25 cellular contexts compared by ENCODE assay signal in genomic region chr7:217781-218180, GRCh38. TPM values are rescaled to one million over a fixed set of nuclear protein-coding genes. Genes with fewer than 3 reads are reported as not detected.
"Had no signal": no experiment of that assay in that cellular context is flagged by ENCODE, and none has a peak within 500 bp of the region (broad histone marks: within the 10 kb centered on the region; RNA-seq: fewer than 3 reads in every experiment).

No MANE protein-coding gene starts in this region.

- H3K4me3 ChIP-seq: ascending aorta had no signal

- DNase-seq: activated B cell treated with CpG ODN at 0.5 μM for 24 hours; activated CD4-positive, alpha-beta T cell treated with anti-CD3 and anti-CD28 coated beads for 1 hour; activated CD4-positive, alpha-beta T cell treated with anti-CD3 and anti-CD28 coated beads, Interleukin-2, amount 10 ng/mL, durations not matched to agents 24 days and 14 days; activated CD4-positive, alpha-beta T cell treated with anti-CD3 and anti-CD28 coated beads, Interleukin-2, amount 50 U/mL, for 48 hours; activated CD8-positive, alpha-beta memory T cell treated with anti-CD3 and anti-CD28 coated beads, Interleukin-2, amount 10 ng/mL, durations not matched to agents 7 days and 5 days; activated effector memory CD4-positive, alpha-beta T cell treated with Interleukin-2 at 50 U/mL for 16 hours; activated naive CD4-positive, alpha-beta T cell; activated T-cell treated with anti-CD3 and anti-CD28 coated beads, Interleukin-2, amount 50 U/mL, for 24 hours; amniotic stem cell; brain microvascular endothelial cell; Kasumi-1; KBM-7; NCI-H146; NCI-H187 treated with DMSO at 0.1 percent for 48 hours; NCI-H2081 treated with DMSO at 0.1 percent for 48 hours; NCI-H446; NCI-H524; PC-3; SHP77 treated with DMSO at 0.1 percent for 48 hours; T-helper 17 cell; T-helper 9 cell had no signal

- H3K36me3 Mint-ChIP-seq: activated CD8-positive, alpha-beta memory T cell treated with anti-CD3 and anti-CD28 coated beads, Interleukin-2, amount 10 ng/mL, durations not matched to agents 7 days and 5 days; activated naive CD4-positive, alpha-beta T cell treated with anti-CD3 and anti-CD28 coated beads, Interleukin-2, amount 50 U/mL, for 24 hours had no signal

- H3K27ac ChIP-seq: ascending aorta, brain microvascular endothelial cell had no signal

- H3K27me3 ChIP-seq: ascending aorta, brain microvascular endothelial cell had no signal

- H3K27me3 Mint-ChIP-seq: activated B cell treated with CpG ODN at 0.5 μM for 24 hours; activated CD4-positive, alpha-beta T cell treated with anti-CD3 and anti-CD28 coated beads, Interleukin-2, amount 10 ng/mL, durations not matched to agents 24 days and 14 days; activated CD8-positive, alpha-beta memory T cell treated with anti-CD3 and anti-CD28 coated beads, Interleukin-2, amount 10 ng/mL, durations not matched to agents 7 days and 5 days; activated naive CD4-positive, alpha-beta T cell treated with anti-CD3 and anti-CD28 coated beads, Interleukin-2, amount 50 U/mL, for 24 hours; activated T-cell treated with anti-CD3 and anti-CD28 coated beads, Interleukin-2, amount 50 U/mL, for 24 hours had no signal

- H3K4me3 Mint-ChIP-seq: activated B cell treated with CpG ODN at 0.5 μM for 24 hours; activated CD4-positive, alpha-beta T cell treated with anti-CD3 and anti-CD28 coated beads, Interleukin-2, amount 10 ng/mL, durations not matched to agents 24 days and 14 days; activated CD8-positive, alpha-beta memory T cell treated with anti-CD3 and anti-CD28 coated beads, Interleukin-2, amount 10 ng/mL, durations not matched to agents 7 days and 5 days; activated naive CD4-positive, alpha-beta T cell treated with anti-CD3 and anti-CD28 coated beads, Interleukin-2, amount 50 U/mL, for 24 hours; activated T-cell treated with anti-CD3 and anti-CD28 coated beads, Interleukin-2, amount 50 U/mL, for 24 hours; activated T-helper 1 cell treated with anti-CD3 and anti-CD28 coated beads, Interleukin-12 subunit alpha, Interleukin-12 subunit beta, Interleukin-2, Interleukin-4 antibody, amounts not matched to agents 30 ng/mL and 10 ng/mL and 1 ng/mL, durations not matched to agents 14 hours and 24 hours and 36 hours; T-helper 17 cell had no signal

- ATAC-seq: activated CD8-positive, alpha-beta memory T cell treated with anti-CD3 and anti-CD28 coated beads, Interleukin-2, amount 10 ng/mL, durations not matched to agents 7 days and 5 days; PC-3; T-helper 17 cell had no signal

- H3K9me3 ChIP-seq: ascending aorta had no signal

- H3K27ac Mint-ChIP-seq: activated B cell treated with CpG ODN at 0.5 μM for 24 hours; activated CD4-positive, alpha-beta T cell treated with anti-CD3 and anti-CD28 coated beads, Interleukin-2, amount 10 ng/mL, durations not matched to agents 24 days and 14 days; activated CD8-positive, alpha-beta memory T cell treated with anti-CD3 and anti-CD28 coated beads, Interleukin-2, amount 10 ng/mL, durations not matched to agents 7 days and 5 days; activated naive CD4-positive, alpha-beta T cell treated with anti-CD3 and anti-CD28 coated beads, Interleukin-2, amount 50 U/mL, for 24 hours; activated T-cell treated with anti-CD3 and anti-CD28 coated beads, Interleukin-2, amount 50 U/mL, for 24 hours; activated T-helper 1 cell treated with anti-CD3 and anti-CD28 coated beads, Interleukin-12 subunit alpha, Interleukin-12 subunit beta, Interleukin-2, Interleukin-4 antibody, amounts not matched to agents 30 ng/mL and 10 ng/mL and 1 ng/mL, durations not matched to agents 14 hours and 24 hours and 36 hours; T-helper 17 cell had no signal

- H3K9me3 Mint-ChIP-seq: activated B cell treated with CpG ODN at 0.5 μM for 24 hours; activated CD4-positive, alpha-beta T cell treated with anti-CD3 and anti-CD28 coated beads, Interleukin-2, amount 10 ng/mL, durations not matched to agents 24 days and 14 days; activated naive CD4-positive, alpha-beta T cell treated with anti-CD3 and anti-CD28 coated beads, Interleukin-2, amount 50 U/mL, for 24 hours; activated T-cell treated with anti-CD3 and anti-CD28 coated beads, Interleukin-2, amount 50 U/mL, for 24 hours; activated T-helper 1 cell treated with anti-CD3 and anti-CD28 coated beads, Interleukin-12 subunit alpha, Interleukin-12 subunit beta, Interleukin-2, Interleukin-4 antibody, amounts not matched to agents 30 ng/mL and 10 ng/mL and 1 ng/mL, durations not matched to agents 14 hours and 24 hours and 36 hours had no signal

- H3K4me1 Mint-ChIP-seq: activated B cell treated with CpG ODN at 0.5 μM for 24 hours; activated CD4-positive, alpha-beta T cell treated with anti-CD3 and anti-CD28 coated beads, Interleukin-2, amount 10 ng/mL, durations not matched to agents 24 days and 14 days; activated CD8-positive, alpha-beta memory T cell treated with anti-CD3 and anti-CD28 coated beads, Interleukin-2, amount 10 ng/mL, durations not matched to agents 7 days and 5 days; activated naive CD4-positive, alpha-beta T cell treated with anti-CD3 and anti-CD28 coated beads, Interleukin-2, amount 50 U/mL, for 24 hours had no signal

RNA-seq across cellular contexts. Expression of gene FAM20C, which starts 25.4 kb away (rescaled TPM):
- total RNA-seq: SK-MEL-5 had no signal
